ENCODE assay signal across 16 cellular contexts in genomic region chr4:956531-957230, GRCh38. TPM values are rescaled to one million over a fixed set of nuclear protein-coding genes. Genes with fewer than 3 reads are reported as not detected.
"Had no signal": no experiment of that assay in that cellular context is flagged by ENCODE, and none has a peak within 500 bp of the region (broad histone marks: within the 10 kb centered on the region; RNA-seq: fewer than 3 reads in every experiment).

No MANE protein-coding gene starts in this region.

- H3K27me3 ChIP-seq: ascending aorta, esophagus squamous epithelium, heart right ventricle, spleen, tibial artery had no signal

- H3K27ac ChIP-seq: ascending aorta, esophagus squamous epithelium, heart right ventricle, lower lobe of right lung, psoas muscle, SK-N-MC, spleen, tibial artery had no signal

- H3K4me3 ChIP-seq: ascending aorta, esophagus squamous epithelium, heart right ventricle, lower lobe of right lung, psoas muscle, SK-N-MC, spleen, tibial artery had no signal

- ATAC-seq: activated CD8-positive, alpha-beta memory T cell treated with anti-CD3 and anti-CD28 coated beads, Interleukin-2, amount 10 ng/mL, durations not matched to agents 7 days and 5 days; heart right ventricle; left cardiac atrium; lower lobe of right lung; psoas muscle; stimulated activated naive B cell treated with anti-CD40 and anti-IgM and Interleukin-4, amounts not matched to agents 10 μg/mL and 1 μg/mL and 100 μg/mL, for 72 hours had no signal

- DNase-seq: activated CD4-positive, alpha-beta memory T cell treated with anti-CD3 and anti-CD28 coated beads for 36 hours; activated CD8-positive, alpha-beta memory T cell treated with anti-CD3 and anti-CD28 coated beads, Interleukin-2, amount 10 ng/mL, durations not matched to agents 7 days and 5 days; cortex of kidney; effector CD8-positive, alpha-beta T cell; esophagus squamous epithelium; heart right ventricle; left cardiac atrium; lower lobe of right lung; stimulated activated CD4-positive, alpha-beta T cell treated with anti-CD3 and anti-CD28 coated beads, Interleukin-4, amount 100 ng/mL, for 4 hours; stimulated activated naive B cell treated with anti-CD40 and anti-IgM and Interleukin-4, amounts not matched to agents 10 μg/mL and 1 μg/mL and 100 μg/mL, for 72 hours had no signal

- H3K4me1 ChIP-seq: ascending aorta, heart right ventricle, lower lobe of right lung, psoas muscle, spleen, tibial artery had no signal

- H3K27ac Mint-ChIP-seq: activated CD4-positive, alpha-beta memory T cell treated with anti-CD3 and anti-CD28 coated beads for 36 hours; activated CD8-positive, alpha-beta memory T cell treated with anti-CD3 and anti-CD28 coated beads, Interleukin-2, amount 10 ng/mL, durations not matched to agents 7 days and 5 days; activated naive CD4-positive, alpha-beta T cell treated with anti-CD3 and anti-CD28 coated beads for 36 hours; stimulated activated naive B cell treated with anti-CD40 and anti-IgM and Interleukin-4, amounts not matched to agents 10 μg/mL and 1 μg/mL and 100 μg/mL, for 72 hours had no signal

- H3K9me3 Mint-ChIP-seq: activated CD4-positive, alpha-beta memory T cell treated with anti-CD3 and anti-CD28 coated beads for 36 hours; activated naive CD4-positive, alpha-beta T cell treated with anti-CD3 and anti-CD28 coated beads for 36 hours; stimulated activated naive B cell treated with anti-CD40 and anti-IgM and Interleukin-4, amounts not matched to agents 10 μg/mL and 1 μg/mL and 100 μg/mL, for 72 hours had no signal

- H3K27me3 Mint-ChIP-seq: activated CD4-positive, alpha-beta memory T cell treated with anti-CD3 and anti-CD28 coated beads for 36 hours; activated CD8-positive, alpha-beta memory T cell treated with anti-CD3 and anti-CD28 coated beads, Interleukin-2, amount 10 ng/mL, durations not matched to agents 7 days and 5 days; stimulated activated naive B cell treated with anti-CD40 and anti-IgM and Interleukin-4, amounts not matched to agents 10 μg/mL and 1 μg/mL and 100 μg/mL, for 72 hours had no signal

- H3K4me3 Mint-ChIP-seq: activated CD4-positive, alpha-beta memory T cell treated with anti-CD3 and anti-CD28 coated beads for 36 hours; activated CD8-positive, alpha-beta memory T cell treated with anti-CD3 and anti-CD28 coated beads, Interleukin-2, amount 10 ng/mL, durations not matched to agents 7 days and 5 days; activated naive CD4-positive, alpha-beta T cell treated with anti-CD3 and anti-CD28 coated beads for 36 hours; stimulated activated naive B cell treated with anti-CD40 and anti-IgM and Interleukin-4, amounts not matched to agents 10 μg/mL and 1 μg/mL and 100 μg/mL, for 72 hours had no signal

- H3K4me1 Mint-ChIP-seq: activated CD8-positive, alpha-beta memory T cell treated with anti-CD3 and anti-CD28 coated beads, Interleukin-2, amount 10 ng/mL, durations not matched to agents 7 days and 5 days had no signal

RNA-seq across cellular contexts. Expression of gene SLC26A1, which starts 36.5 kb away (rescaled TPM):
- total RNA-seq: activated CD4-positive, alpha-beta memory T cell treated with anti-CD3 and anti-CD28 coated beads for 36 hours; activated CD8-positive, alpha-beta memory T cell treated with anti-CD3 and anti-CD28 coated beads, Interleukin-2, amount 10 ng/mL, durations not matched to agents 7 days and 5 days; activated naive CD4-positive, alpha-beta T cell treated with anti-CD3 and anti-CD28 coated beads for 36 hours; ascending aorta; esophagus squamous epithelium had no signal
